ENCODE assay signal across 10 cellular contexts in genomic region chr3:195117978-195118581, GRCh38.
DNase-seq lines count a peak whose midpoint lies in the region; ATAC-seq and TF ChIP-seq lines count a peak whose summit lies in the region.
"Had no signal": no experiment of that assay in that cellular context is flagged by ENCODE, and none has a peak within 500 bp of the region (broad histone marks: within the 10 kb centered on the region; RNA-seq: fewer than 3 reads in every experiment).

No MANE protein-coding gene starts in this region.

- H3K27ac Mint-ChIP-seq in nephron progenitor cell = no peak overlapping the region

- DNase-seq in GM12864 (ENCODE audit: low read depth) (no peak), NAMALWA (ENCODE audit: low spot score) (peak; percentile 36), dermis blood vessel endothelial cell (peak; percentile 78), nephron progenitor cell (no peak), GM19238 (ENCODE audit: insufficient read length, low spot score) (no peak)
- no peak for DNase-seq in effector CD8-positive, alpha-beta T cell (lab: John Stamatoyannopoulos, UW)
- DNase-seq: RPMI8226 had no signal

- H3K27me3 Mint-ChIP-seq in nephron progenitor cell (ENCODE audit: low read depth, poor library complexity) = peaks cover 6% of the 10 kb centered on the region

- TF ChIP-seq CTCF in GM12864 (IDR thresholded peaks at IDR 0.05; ENCODE audit: low read depth, low read length, missing control alignments) (peak; percentile 51), nephron progenitor cell (IDR thresholded peaks at IDR 0.05) (peak; percentile 13)

- H3K4me3 Mint-ChIP-seq in nephron progenitor cell = no peak overlapping the region

- no peak overlapping the region for H3K4me3 ChIP-seq in GM12864 (ENCODE audit: low read depth, low read length)
- H3K4me3 ChIP-seq: skin epidermis had no signal

- peaks cover 61% of the 10 kb centered on the region for H3K4me1 Mint-ChIP-seq in nephron progenitor cell

- H3K9me3 Mint-ChIP-seq in nephron progenitor cell = no peaks in the 10 kb centered on the region

- H3K36me3 Mint-ChIP-seq in nephron progenitor cell (ENCODE audit: low read depth) = no peaks in the 10 kb centered on the region

- ATAC-seq in activated CD4-positive, CD25-positive, alpha-beta regulatory T cell treated with anti-CD3 and anti-CD28 coated beads, Interleukin-2, amount 50 U/mL, for 24 hours = no peak
- ATAC-seq in HG03469 (IDR thresholded peaks at IDR 0.05; ENCODE audit: unreplicated experiment) = no peak

Comparison
In these comparisons a context has a peak if more than half of its experiments do, and no peak if none do; other contexts are left out.
1. DNase-seq: peak in NAMALWA (single experiment) and dermis blood vessel endothelial cell (single experiment); none in GM12864 (single experiment), nephron progenitor cell (single experiment), GM19238 (single experiment) and effector CD8-positive, alpha-beta T cell (single experiment).